Comparison of ENCODE assay signal across 14 cellular contexts in genomic region chr1:218209351-218209861, GRCh38.
A peak's percentile ranks its signal among the peaks of the same experiment; 100 is the strongest.
DNase-seq lines count a peak whose midpoint lies in the region; ATAC-seq and TF ChIP-seq lines count a peak whose summit lies in the region.
"Had no signal": no experiment of that assay in that cellular context is flagged by ENCODE, and none has a peak within 500 bp of the region (broad histone marks: within the 10 kb centered on the region; RNA-seq: fewer than 3 reads in every experiment).

No MANE protein-coding gene starts in this region.

- H3K27ac ChIP-seq in OCI-LY7 (ENCODE audit: low read depth, low read length, poor library complexity, severe bottlenecking) (no peak overlapping the region), neural progenitor cell (no peak overlapping the region), substantia nigra (ENCODE audit: low read depth, low read length, poor library complexity, severe bottlenecking) (no peak overlapping the region)
- H3K27ac ChIP-seq: prostate gland, stomach had no signal

- H4K20me1 ChIP-seq in OCI-LY7 (ENCODE audit: insufficient read depth, low read length), result no peaks in the 10 kb centered on the region
- no peaks in the 10 kb centered on the region for H4K20me1 ChIP-seq in neural progenitor cell (ENCODE audit: low read depth)

- H3K4me1 ChIP-seq in OCI-LY7 (ENCODE audit: insufficient read depth, low read length, poor library complexity, severe bottlenecking) (no peaks in the 10 kb centered on the region), neural progenitor cell (no peaks in the 10 kb centered on the region)
- H3K4me1 ChIP-seq: prostate gland, stomach had no signal

- H3K4me3 Mint-ChIP-seq in chondrocyte (ENCODE audit: unreplicated experiment), result no peak overlapping the region
- no peak overlapping the region for H3K4me3 Mint-ChIP-seq in neural progenitor cell
- H3K4me3 Mint-ChIP-seq: CD8-positive, alpha-beta T cell had no signal

- POLR2A ChIA-PET in OCI-LY7 (lab: Charles Lee), result interaction anchor here (1.1 to 1.5 kb wide), 2 partner anchors 9 to 20 kb away, joined by 3 read pairs; no protein-coding TSS in a partner anchor

- H3K79me2 ChIP-seq in OCI-LY7 (ENCODE audit: insufficient read depth, low read depth, low read length) (no peaks in the 10 kb centered on the region), neural progenitor cell (ENCODE audit: low read depth) (no peaks in the 10 kb centered on the region)

- H3K9ac ChIP-seq in neural progenitor cell, result no peak overlapping the region

- H3K27me3 Mint-ChIP-seq in chondrocyte (ENCODE audit: low read depth) (peaks cover 17% of the 10 kb centered on the region), neural progenitor cell (ENCODE audit: insufficient read depth, low read depth) (peaks cover 3% of the 10 kb centered on the region)

- no peaks in the 10 kb centered on the region for H3K9me3 ChIP-seq in OCI-LY7 (ENCODE audit: low read length)
- H3K9me3 ChIP-seq in neural progenitor cell (ENCODE audit: low read depth), result no peaks in the 10 kb centered on the region
- H3K9me3 ChIP-seq: prostate gland, stomach had no signal

- H3K4me1 Mint-ChIP-seq in chondrocyte (ENCODE audit: low read depth) (peaks cover 25% of the 10 kb centered on the region), neural progenitor cell (no peaks in the 10 kb centered on the region)

- peak overlapping the region; percentile 81 for H3K27ac Mint-ChIP-seq in chondrocyte (ENCODE audit: unreplicated experiment)
- no peak overlapping the region for H3K27ac Mint-ChIP-seq in neural progenitor cell
- H3K27ac Mint-ChIP-seq: CD8-positive, alpha-beta T cell had no signal

- ATAC-seq in HG03045 (IDR thresholded peaks at IDR 0.05; ENCODE audit: unreplicated experiment), result no peak
- ATAC-seq: CD8-positive, alpha-beta T cell had no signal

- no TSS peak for BruUV-seq in OCI-LY7 (replicated peaks; lab: Mats Ljungman, UMichigan)

- intact Hi-C loops in OCI-LY7 (cut with micrococcal nuclease; ENCODE audit: unreplicated experiment), result no loop called here

- H3K36me3 ChIP-seq in OCI-LY7 (ENCODE audit: insufficient read depth, low read length), result no peaks in the 10 kb centered on the region
- no peaks in the 10 kb centered on the region for H3K36me3 ChIP-seq in neural progenitor cell
- H3K36me3 ChIP-seq: prostate gland, stomach had no signal

- no peak overlapping the region for H3K4me3 ChIP-seq in OCI-LY7 (ENCODE audit: low read depth, low read length, poor library complexity, severe bottlenecking)
- no peak overlapping the region for H3K4me3 ChIP-seq in neural progenitor cell
- H3K4me3 ChIP-seq: prostate gland, stomach had no signal

- H3K27me3 ChIP-seq in neural progenitor cell, result no peaks in the 10 kb centered on the region
- H3K27me3 ChIP-seq: stomach had no signal

- H2AFZ ChIP-seq in OCI-LY7 (ENCODE audit: low read length) (peak overlapping the region; percentile 32; the same call in 1 of the 2 replicates), neural progenitor cell (replicated peaks) (peak overlapping the region; percentile 19)

- H3F3A ChIP-seq in neural progenitor cell (ENCODE audit: low read depth), result no peaks in the 10 kb centered on the region

- H3K36me3 Mint-ChIP-seq in chondrocyte (ENCODE audit: low read depth) (no peaks in the 10 kb centered on the region), neural progenitor cell (no peaks in the 10 kb centered on the region)
- H3K36me3 Mint-ChIP-seq: CD8-positive, alpha-beta T cell had no signal

- CTCF ChIA-PET in OCI-LY7 (lab: Charles Lee; ENCODE audit: unreplicated experiment), result no interaction called here

- DNase-seq in Daoy (ENCODE audit: low read depth) (peak; percentile 19), OCI-LY7 (ENCODE audit: low spot score) (no peak), chondrocyte (ENCODE audit: low spot score) (no peak), neural progenitor cell (ENCODE audit: low spot score) (no peak), substantia nigra (lab: John Stamatoyannopoulos, UW) (no peak), NCI-H146 treated with DMSO at 0.1 percent for 48 hours (lab: John Stamatoyannopoulos, UW; ENCODE audit: unreplicated experiment) (no peak), NCI-H345 treated with DMSO at 0.1 percent for 48 hours (lab: John Stamatoyannopoulos, UW; ENCODE audit: unreplicated experiment) (no peak)
- DNase-seq: activated CD8-positive, alpha-beta memory T cell treated with anti-CD3 and anti-CD28 coated beads, Interleukin-2, amount 50 U/mL, for 48 hours; aorta; CD8-positive, alpha-beta T cell; Right ventricle myocardium superior; stomach had no signal

- TF ChIP-seq CTCF in OCI-LY7 (conservative IDR thresholded peaks at IDR 0.05; ENCODE audit: low read length), result no peak
- TF ChIP-seq CTCF in chondrocyte (IDR thresholded peaks at IDR 0.05), result no peak
- TF ChIP-seq CTCF in neural progenitor cell (IDR thresholded peaks at IDR 0.05), result no peak

- no peaks in the 10 kb centered on the region for H3K9me3 Mint-ChIP-seq in chondrocyte (ENCODE audit: low read depth)
- no peaks in the 10 kb centered on the region for H3K9me3 Mint-ChIP-seq in neural progenitor cell
- H3K9me3 Mint-ChIP-seq: CD8-positive, alpha-beta T cell had no signal

- H3K9me2 ChIP-seq in OCI-LY7 (ENCODE audit: insufficient read depth, low read length), result no peaks in the 10 kb centered on the region

- H3K4me2 ChIP-seq in OCI-LY7 (ENCODE audit: low read length) (no peak overlapping the region), neural progenitor cell (no peak overlapping the region)
